15 cellular contexts compared by ENCODE assay signal in genomic region chr16:58591083-58591482, GRCh38. TPM values are rescaled to one million over a fixed set of nuclear protein-coding genes. Genes with fewer than 3 reads are reported as not detected.
DNase-seq lines count a peak whose midpoint lies in the region; ATAC-seq, FAIRE-seq and TF ChIP-seq lines count a peak whose summit lies in the region.
"Had no signal": no experiment of that assay in that cellular context is flagged by ENCODE, and none has a peak within 500 bp of the region (broad histone marks: within the 10 kb centered on the region; RNA-seq: fewer than 3 reads in every experiment).

No MANE protein-coding gene starts in this region.

- peaks cover 20% of the 10 kb centered on the region for H3K4me1 ChIP-seq in HepG2 (ENCODE audit: insufficient read depth, low read length)

- FAIRE-seq in HepG2 (lab: Jason Lieb, UNC), result no peak
- FAIRE-seq: GM12892 had no signal

- intact Hi-C loops in HepG2 (cut with micrococcal nuclease; ENCODE audit: unreplicated experiment), result no loop called here

- H3K27me3 Mint-ChIP-seq in activated naive CD4-positive, alpha-beta T cell treated with anti-CD3 and anti-CD28 coated beads, Interleukin-2, amount 50 U/mL, for 24 hours, result no peaks in the 10 kb centered on the region
- no peaks in the 10 kb centered on the region for H3K27me3 Mint-ChIP-seq in activated CD8-positive, alpha-beta T cell treated with anti-CD3 and anti-CD28 coated beads, Interleukin-2, amount 10 ng/mL, durations not matched to agents 7 days and 5 days (ENCODE audit: low read depth)
- no peaks in the 10 kb centered on the region for H3K27me3 Mint-ChIP-seq in progenitor cell of endocrine pancreas

- H3K4me3 ChIP-seq in HepG2 (replicated peaks in 1 of 3; ENCODE audit: insufficient read depth in 1 of 3, low read depth in 2 of 3, low read length in 3 of 3), result no peak overlapping the region

- H3K4me1 Mint-ChIP-seq in activated naive CD4-positive, alpha-beta T cell treated with anti-CD3 and anti-CD28 coated beads, Interleukin-2, amount 50 U/mL, for 24 hours, result peaks cover 37% of the 10 kb centered on the region
- peaks cover 28% of the 10 kb centered on the region for H3K4me1 Mint-ChIP-seq in activated CD8-positive, alpha-beta T cell treated with anti-CD3 and anti-CD28 coated beads, Interleukin-2, amount 10 ng/mL, durations not matched to agents 7 days and 5 days (ENCODE audit: low read depth)
- peaks cover 5% of the 10 kb centered on the region for H3K4me1 Mint-ChIP-seq in progenitor cell of endocrine pancreas (ENCODE audit: low read depth)

- POLR2A ChIA-PET in activated CD8-positive, alpha-beta T cell treated with anti-CD3 and anti-CD28 coated beads, Interleukin-2, amount 10 ng/mL, durations not matched to agents 7 days and 5 days (lab: Charles Lee), result no interaction called here
- POLR2A ChIA-PET in HepG2 (lab: Yijun Ruan, JAX), result interaction anchor here (1.4 kb wide), 1 partner anchor 38 kb away, joined by 3 read pairs; no protein-coding TSS in a partner anchor

- no peak overlapping the region for H2AFZ ChIP-seq in HepG2 (ENCODE audit: low read length)

- no TSS peak for BruUV-seq in HepG2 (replicated peaks; lab: Mats Ljungman, UMichigan)

- no peak for TF ChIP-seq EP300 in HepG2 (IDR thresholded peaks at IDR 0.05; ENCODE audit: low read depth in 2 of 2, low read length in 2 of 2)
- no peak for TF ChIP-seq EP300 in HepG2 (CRISPR knock-in tag; IDR thresholded peaks at IDR 0.05; ENCODE audit: borderline replicate concordance)

- no peak for TF ChIP-seq POLR2A in HepG2 (IDR thresholded peaks at IDR 0.05; ENCODE audit: insufficient read depth in 1 of 2, low read depth in 2 of 2, low read length in 2 of 2)

- no peaks in the 10 kb centered on the region for H3K27me3 ChIP-seq in HepG2 (ENCODE audit: control insufficient read depth in 1 of 2, insufficient read depth in 2 of 2, low read length in 2 of 2)

- H3K9ac ChIP-seq in HepG2 (ENCODE audit: insufficient read depth, low read depth, low read length), result no peak overlapping the region

- in situ Hi-C loops in HepG2 (cut with HindIII; ENCODE audit: extremely low pct_ligation_motif_present, low pct_unique_long_range_greater_than_20kb), result no loop called here

- H3K36me3 Mint-ChIP-seq in activated naive CD4-positive, alpha-beta T cell treated with anti-CD3 and anti-CD28 coated beads, Interleukin-2, amount 50 U/mL, for 24 hours, result peaks cover 22% of the 10 kb centered on the region
- H3K36me3 Mint-ChIP-seq in activated CD8-positive, alpha-beta T cell treated with anti-CD3 and anti-CD28 coated beads, Interleukin-2, amount 10 ng/mL, durations not matched to agents 7 days and 5 days (ENCODE audit: low read depth), result peaks cover 69% of the 10 kb centered on the region
- peaks cover 31% of the 10 kb centered on the region for H3K36me3 Mint-ChIP-seq in progenitor cell of endocrine pancreas (ENCODE audit: insufficient read depth)

- no peak overlapping the region for H3K4me2 ChIP-seq in HepG2 (ENCODE audit: low read depth, low read length)

- no peak for ATAC-seq in activated CD8-positive, alpha-beta T cell treated with anti-CD3 and anti-CD28 coated beads, Interleukin-2, amount 10 ng/mL, durations not matched to agents 7 days and 5 days
- ATAC-seq in HepG2 (peak; percentile 67), GM18867 (IDR thresholded peaks at IDR 0.05; ENCODE audit: unreplicated experiment) (no peak)

- peaks cover 18 to 83% of the 10 kb centered on the region in 2 experiments for H3K36me3 ChIP-seq in HepG2 (replicated peaks in 1 of 2; ENCODE audit: control insufficient read depth in 1 of 2, insufficient read depth in 2 of 2, low read length in 2 of 2)

- 63% methylated on average over 4 of the region's 4 CpGs for WGBS in HepG2 (ENCODE audit: low lambda C conversion rate)

- TF ChIP-seq CTCF in HepG2 (CRISPR knock-in tag; IDR thresholded peaks at IDR 0.05), result no peak
- TF ChIP-seq CTCF in progenitor cell of endocrine pancreas (IDR thresholded peaks at IDR 0.05; ENCODE audit: unreplicated experiment), result no peak

- H3K9me3 Mint-ChIP-seq in activated naive CD4-positive, alpha-beta T cell treated with anti-CD3 and anti-CD28 coated beads, Interleukin-2, amount 50 U/mL, for 24 hours, result no peaks in the 10 kb centered on the region
- no peaks in the 10 kb centered on the region for H3K9me3 Mint-ChIP-seq in activated CD8-positive, alpha-beta T cell treated with anti-CD3 and anti-CD28 coated beads, Interleukin-2, amount 10 ng/mL, durations not matched to agents 7 days and 5 days (ENCODE audit: insufficient read depth)
- H3K9me3 Mint-ChIP-seq in progenitor cell of endocrine pancreas (ENCODE audit: low read depth), result no peaks in the 10 kb centered on the region

- H3K27ac Mint-ChIP-seq in activated naive CD4-positive, alpha-beta T cell treated with anti-CD3 and anti-CD28 coated beads, Interleukin-2, amount 50 U/mL, for 24 hours, result peak overlapping the region; percentile 10
- peak overlapping the region; percentile 47 for H3K27ac Mint-ChIP-seq in activated CD8-positive, alpha-beta T cell treated with anti-CD3 and anti-CD28 coated beads, Interleukin-2, amount 10 ng/mL, durations not matched to agents 7 days and 5 days
- H3K27ac Mint-ChIP-seq in progenitor cell of endocrine pancreas, result peak overlapping the region; percentile 12

- H3K9me3 ChIP-seq in HepG2 (ENCODE audit: low read length), result no peaks in the 10 kb centered on the region

- no peak overlapping the region for H3K27ac ChIP-seq in HepG2 (ENCODE audit: extremely low read length, insufficient read depth, low read length)

- CTCF ChIA-PET in activated CD8-positive, alpha-beta T cell treated with anti-CD3 and anti-CD28 coated beads, Interleukin-2, amount 10 ng/mL, durations not matched to agents 7 days and 5 days (lab: Charles Lee), result no interaction called here
- CTCF ChIA-PET in HepG2 (lab: Yijun Ruan, JAX; ENCODE audit: low intra/inter-chr PET ratio, low total read pairs), result no interaction called here

- H4K20me1 ChIP-seq in HepG2 (ENCODE audit: insufficient read depth, low read length), result no peaks in the 10 kb centered on the region; the same call in 1 of the 2 replicates

- peaks cover 12% of the 10 kb centered on the region for H3K79me2 ChIP-seq in HepG2 (ENCODE audit: insufficient read depth, low read length)

- no peak for TF ChIP-seq RAD21 in HepG2 (CRISPR knock-in tag; IDR thresholded peaks at IDR 0.05)

- no peak overlapping the region for H3K4me3 Mint-ChIP-seq in activated naive CD4-positive, alpha-beta T cell treated with anti-CD3 and anti-CD28 coated beads, Interleukin-2, amount 50 U/mL, for 24 hours
- H3K4me3 Mint-ChIP-seq in activated CD8-positive, alpha-beta T cell treated with anti-CD3 and anti-CD28 coated beads, Interleukin-2, amount 10 ng/mL, durations not matched to agents 7 days and 5 days, result no peak overlapping the region
- H3K4me3 Mint-ChIP-seq in progenitor cell of endocrine pancreas (ENCODE audit: low read depth), result no peak overlapping the region

- no peak for DNase-seq in activated naive CD4-positive, alpha-beta T cell (lab: John Stamatoyannopoulos, UW)
- DNase-seq in activated CD8-positive, alpha-beta T cell treated with anti-CD3 and anti-CD28 coated beads, Interleukin-2, amount 10 ng/mL, durations not matched to agents 7 days and 5 days, result no peak
- DNase-seq in HepG2 (ENCODE audit: low spot score) (no peak), progenitor cell of endocrine pancreas (ENCODE audit: low spot score, unreplicated experiment) (no peak), NCI-H146 treated with DMSO at 0.1 percent for 48 hours (lab: John Stamatoyannopoulos, UW; ENCODE audit: unreplicated experiment) (no peak)
- DNase-seq: C1 segment of cervical spinal cord, COR-L47, GOT3, NCI-H1417, NCI-H1930, NCI-H69, RPMI8226 had no signal

TF ChIP-seq in HepG2, 621 proteins besides CTCF, POLR2A, EP300 and RAD21 (continues in another document):
- TF ChIP-seq, protein P1, sequence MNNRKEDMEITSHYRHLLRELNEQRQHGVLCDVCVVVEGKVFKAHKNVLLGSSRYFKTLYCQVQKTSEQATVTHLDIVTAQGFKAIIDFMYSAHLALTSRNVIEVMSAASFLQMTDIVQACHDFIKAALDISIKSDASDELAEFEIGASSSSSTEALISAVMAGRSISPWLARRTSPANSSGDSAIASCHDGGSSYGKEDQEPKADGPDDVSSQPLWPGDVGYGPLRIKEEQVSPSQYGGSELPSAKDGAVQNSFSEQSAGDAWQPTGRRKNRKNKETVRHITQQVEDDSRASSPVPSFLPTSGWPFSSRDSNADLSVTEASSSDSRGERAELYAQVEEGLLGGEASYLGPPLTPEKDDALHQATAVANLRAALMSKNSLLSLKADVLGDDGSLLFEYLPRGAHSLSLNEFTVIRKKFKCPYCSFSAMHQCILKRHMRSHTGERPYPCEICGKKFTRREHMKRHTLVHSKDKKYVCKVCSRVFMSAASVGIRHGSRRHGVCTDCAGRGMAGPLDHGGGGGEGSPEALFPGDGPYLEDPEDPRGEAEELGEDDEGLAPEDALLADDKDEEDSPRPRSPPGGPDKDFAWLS (CRISPR knock-in tag; IDR thresholded peaks at IDR 0.05; ENCODE audit: borderline replicate concordance), result no peak
- no peak for TF ChIP-seq ZNF841 (CRISPR knock-in tag; IDR thresholded peaks at IDR 0.05; ENCODE audit: borderline replicate concordance)

RNA-seq across cellular contexts. Expression of gene CNOT1, which starts 38.5 kb away (rescaled TPM):
- total RNA-seq in activated CD8-positive, alpha-beta T cell treated with anti-CD3 and anti-CD28 coated beads, Interleukin-2, amount 10 ng/mL, durations not matched to agents 7 days and 5 days, result 100 to 1,000 TPM; 262 TPM
- total RNA-seq in HepG2 (2016; rRNA removed; fragmentation: Illumina TruSeq; extraction: Trizol), result 188 and 399 TPM in 2 replicates
- 51.8 and 55.4 TPM in 2 replicates for total RNA-seq in HepG2 (2016; cell fraction: cytosol; rRNA removed; fragmentation: Illumina TruSeq; extraction: Trizol; ENCODE audit: low read depth)
- 188 and 419 TPM in 2 replicates for total RNA-seq in HepG2 (2016; cell fraction: insoluble cytoplasmic fraction; rRNA removed; fragmentation: Illumina TruSeq; extraction: Trizol)
- total RNA-seq in HepG2 (2016; cell fraction: membrane; rRNA removed; fragmentation: Illumina TruSeq; extraction: Trizol), result 139 and 146 TPM in 2 replicates
- 205 and 251 TPM in 2 replicates for total RNA-seq in HepG2 (2016; cell fraction: nucleus; rRNA removed; fragmentation: Illumina TruSeq; extraction: Trizol)
- polyA plus RNA-seq in HepG2 (2011; rRNA removed), result 232 and 248 TPM in 2 replicates
- 187 and 226 TPM in 2 replicates for polyA plus RNA-seq in HepG2 (2011; cell fraction: cytosol; rRNA removed)
- polyA plus RNA-seq in HepG2 (2011; cell fraction: nucleus; rRNA removed), result 193 and 225 TPM in 2 replicates
- polyA plus RNA-seq in HepG2 (2012), result 169 and 183 TPM in 2 replicates
- polyA plus RNA-seq in HepG2 (2016; cell fraction: cytosol; fragmentation: Illumina TruSeq; extraction: Trizol; ENCODE audit: low read depth), result 35.0 and 38.2 TPM in 2 replicates
- polyA plus RNA-seq in HepG2 (2016; cell fraction: insoluble cytoplasmic fraction; fragmentation: Illumina TruSeq; extraction: Trizol; ENCODE audit: low read depth), result 373 and 400 TPM in 2 replicates
- polyA plus RNA-seq in HepG2 (2016; cell fraction: membrane; fragmentation: Illumina TruSeq; extraction: Trizol; ENCODE audit: low read depth), result 61.4 and 81.8 TPM in 2 replicates
- 268 and 286 TPM in 2 replicates for polyA plus RNA-seq in HepG2 (2016; cell fraction: nucleus; fragmentation: Illumina TruSeq; extraction: Trizol; ENCODE audit: insufficient read depth, low read depth)
- polyA minus RNA-seq in HepG2 (2011; rRNA and poly(A)+ RNA removed; ENCODE audit: low replicate concordance), result 953 and 1,029 TPM in 2 replicates
- 281 and 285 TPM in 2 replicates for polyA minus RNA-seq in HepG2 (2011; cell fraction: cytosol; rRNA and poly(A)+ RNA removed)
- polyA minus RNA-seq in HepG2 (2011; cell fraction: nucleus; rRNA and poly(A)+ RNA removed), result 378 and 429 TPM in 2 replicates
- 233 and 235 TPM in 2 replicates for total RNA-seq in progenitor cell of endocrine pancreas
